In the genomic region with DNA sequence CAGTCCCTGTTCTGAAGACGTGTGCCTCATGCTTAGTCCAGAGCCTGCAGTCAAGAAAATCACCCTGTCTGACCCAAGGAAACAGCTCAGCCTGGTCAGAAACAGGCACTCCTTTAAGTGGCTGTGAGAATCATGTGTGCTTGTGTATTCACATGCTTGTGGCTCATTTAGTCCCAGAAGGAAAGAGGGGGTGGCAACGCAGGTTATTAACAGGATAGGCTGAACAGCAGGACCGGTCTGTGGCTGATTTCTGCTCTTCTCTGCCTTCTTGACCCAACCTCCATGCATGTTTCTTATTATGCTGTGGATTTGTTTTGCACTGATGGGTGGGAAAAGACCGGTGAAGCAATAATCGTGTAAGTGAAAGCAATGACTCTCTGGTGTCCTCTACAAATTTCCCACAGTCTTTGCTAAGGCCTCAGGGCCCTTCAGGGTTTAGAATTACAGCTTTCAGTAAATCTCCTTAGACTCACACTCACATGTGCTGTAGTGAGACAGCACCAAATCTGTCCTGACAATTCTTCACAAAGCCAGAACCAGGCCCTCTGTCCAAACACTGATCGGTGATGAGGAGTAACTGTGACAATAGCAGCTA, we compare ENCODE assay signal across 8 cellular contexts.
A peak's percentile ranks its signal among the peaks of the same experiment; 100 is the strongest.
DNase-seq lines count a peak whose midpoint lies in the region; ATAC-seq and TF ChIP-seq lines count a peak whose summit lies in the region.

No MANE protein-coding gene starts in this region.

- 55% methylated on average over 6 of the region's 6 CpGs for WGBS in hepatocyte (ENCODE audit: low lambda C conversion rate, missing lambda C conversion rate)

- H3K79me2 ChIP-seq in hepatocyte = no peaks in the 10 kb centered on the region

- H3K4me1 ChIP-seq in hepatocyte (ENCODE audit: insufficient read depth) = peaks cover 34% of the 10 kb centered on the region
- H3K4me1 ChIP-seq in upper lobe of right lung = peaks cover 23% of the 10 kb centered on the region

- H3K9me2 ChIP-seq in hepatocyte (replicated peaks; ENCODE audit: insufficient read depth) = no peaks in the 10 kb centered on the region

- intact Hi-C loops in upper lobe of right lung (cut with DNase I) = loop anchor here (10.0 kb wide), 2 partner anchors 186 to 326 kb away; no protein-coding TSS in a partner anchor

- H4K20me1 ChIP-seq in hepatocyte (ENCODE audit: insufficient read depth, poor library complexity, severe bottlenecking) = no peaks in the 10 kb centered on the region

- no peaks in the 10 kb centered on the region for H3K36me3 Mint-ChIP-seq in activated T-cell treated with anti-CD3 and anti-CD28 coated beads, Interleukin-2, amount 50 U/mL, for 4 hours (ENCODE audit: insufficient read depth)

- H3K4me3 Mint-ChIP-seq in activated T-cell treated with anti-CD3 and anti-CD28 coated beads, Interleukin-2, amount 50 U/mL, for 4 hours = peak overlapping the region; percentile 52

- no peaks in the 10 kb centered on the region for H3K27me3 ChIP-seq in hepatocyte
- H3K27me3 ChIP-seq in upper lobe of right lung = no peaks in the 10 kb centered on the region

- TF ChIP-seq CTCF in hepatocyte (IDR thresholded peaks at IDR 0.05; ENCODE audit: poor library complexity) (no peak), upper lobe of right lung (IDR thresholded peaks at IDR 0.05) (no peak)

- H3K4me3 ChIP-seq in hepatocyte (no peak overlapping the region), upper lobe of right lung (no peak overlapping the region)

- H3K36me3 ChIP-seq in hepatocyte (replicated peaks; ENCODE audit: insufficient read depth, low read depth) (no peaks in the 10 kb centered on the region), upper lobe of right lung (no peaks in the 10 kb centered on the region)

- DNase-seq in activated T-cell treated with anti-CD3 and anti-CD28 coated beads, Interleukin-2, amount 50 U/mL, for 4 hours = no peak
- DNase-seq in activated T-cell treated with anti-CD3 and anti-CD28 coated beads for 4 hours = no peak
- DNase-seq in SK-MEL-5 (ENCODE audit: low read depth, low spot score) = peak; percentile 91
- peak; percentile 27 for DNase-seq in hepatocyte (ENCODE audit: low spot score)
- no peak for DNase-seq in upper lobe of right lung
- no peak for DNase-seq in middle frontal gyrus (ENCODE audit: extremely low spot score, low spot score)
- no peak for DNase-seq in T-helper 9 cell

- H2AFZ ChIP-seq in hepatocyte = no peak overlapping the region

- H3K9me3 Mint-ChIP-seq in activated T-cell treated with anti-CD3 and anti-CD28 coated beads, Interleukin-2, amount 50 U/mL, for 4 hours = peaks cover 9% of the 10 kb centered on the region

- H3K4me2 ChIP-seq in hepatocyte = no peak overlapping the region

- in situ Hi-C loops in SK-MEL-5 (cut with HindIII; ENCODE audit: low pct_unique_long_range_greater_than_20kb, low sequenced_read_pairs) = loop anchor here (25.0 kb wide), 2 partner anchors 137 to 338 kb away; no protein-coding TSS in a partner anchor

- H3K9me3 ChIP-seq in hepatocyte (ENCODE audit: low read depth) (no peaks in the 10 kb centered on the region), upper lobe of right lung (no peaks in the 10 kb centered on the region)

- ATAC-seq in activated T-cell treated with anti-CD3 and anti-CD28 coated beads, Interleukin-2, amount 50 U/mL, for 4 hours = no peak
- ATAC-seq in upper lobe of right lung (peak; percentile 52), HG02678 (IDR thresholded peaks at IDR 0.05; ENCODE audit: unreplicated experiment) (no peak)

- H3K27ac ChIP-seq in hepatocyte (peak overlapping the region; percentile 68), upper lobe of right lung (peak overlapping the region; percentile 28)

- no peaks in the 10 kb centered on the region for H3K27me3 Mint-ChIP-seq in activated T-cell treated with anti-CD3 and anti-CD28 coated beads, Interleukin-2, amount 50 U/mL, for 4 hours (ENCODE audit: low read depth)

- H3K4me1 Mint-ChIP-seq in activated T-cell treated with anti-CD3 and anti-CD28 coated beads, Interleukin-2, amount 50 U/mL, for 4 hours (ENCODE audit: low read depth) = peaks cover 92% of the 10 kb centered on the region

Comparison
In these comparisons a context has a peak if more than half of its experiments do, and no peak if none do; other contexts are left out.
1. DNase-seq: peak in SK-MEL-5 (single experiment) and hepatocyte (single experiment); none in activated T-cell treated with anti-CD3 and anti-CD28 coated beads, Interleukin-2, amount 50 U/mL, for 4 hours (single experiment), activated T-cell treated with anti-CD3 and anti-CD28 coated beads for 4 hours (single experiment), upper lobe of right lung (single experiment), middle frontal gyrus (single experiment) and T-helper 9 cell (single experiment).